Comparison of ENCODE assay signal across 34 cellular contexts in the genomic region with DNA sequence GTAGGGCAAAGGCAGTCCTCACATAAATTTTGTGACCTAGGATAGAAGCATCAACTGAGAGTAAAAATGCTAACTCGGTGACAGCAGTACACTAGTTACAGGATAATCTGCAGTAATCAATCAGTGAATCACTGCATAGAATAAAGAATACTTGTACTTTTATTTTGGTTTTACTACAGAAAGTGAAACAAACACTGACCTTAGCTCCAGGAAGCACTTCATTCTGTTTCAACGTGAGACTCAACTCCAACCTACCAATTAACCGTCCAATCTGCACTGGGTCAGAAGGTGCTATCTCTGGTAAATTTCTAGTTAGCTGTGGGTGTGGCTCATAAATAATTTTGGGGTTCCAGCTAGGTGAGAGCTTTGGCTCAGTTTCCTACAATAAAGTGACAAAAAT. TPM values are rescaled to one million over a fixed set of nuclear protein-coding genes. Genes with fewer than 3 reads are reported as not detected.
"Had no signal": no experiment of that assay in that cellular context is flagged by ENCODE, and none has a peak within 500 bp of the region (broad histone marks: within the 10 kb centered on the region; RNA-seq: fewer than 3 reads in every experiment).

No MANE protein-coding gene starts in this region.

- H3K4me3 ChIP-seq: ascending aorta, cardiac muscle cell had no signal

- H3K4me1 Mint-ChIP-seq: activated B cell treated with CpG ODN at 0.5 μM for 24 hours; activated CD4-positive, alpha-beta memory T cell treated with anti-CD3 and anti-CD28 coated beads, Interleukin-2, amount 10 ng/mL, durations not matched to agents 7 days and 5 days; activated naive CD4-positive, alpha-beta T cell treated with anti-CD3 and anti-CD28 coated beads, Interleukin-2, amount 10 ng/mL, durations not matched to agents 7 days and 5 days; activated naive CD4-positive, alpha-beta T cell treated with anti-CD3 and anti-CD28 coated beads, Interleukin-2, amount 50 U/mL, for 24 hours; brain; central memory CD8-positive, alpha-beta T cell had no signal

- H3K4me3 Mint-ChIP-seq: activated B cell treated with CpG ODN at 0.5 μM for 24 hours; activated CD4-positive, alpha-beta memory T cell treated with anti-CD3 and anti-CD28 coated beads, Interleukin-2, amount 10 ng/mL, durations not matched to agents 7 days and 5 days; activated CD4-positive, alpha-beta T cell treated with anti-CD3 and anti-CD28 coated beads, Interleukin-2, amount 10 ng/mL, durations not matched to agents 7 days and 5 days; activated CD8-positive, alpha-beta T cell treated with anti-CD3 and anti-CD28 coated beads, Interleukin-2, amount 10 ng/mL, durations not matched to agents 7 days and 5 days; activated naive CD4-positive, alpha-beta T cell treated with anti-CD3 and anti-CD28 coated beads, Interleukin-2, amount 10 ng/mL, durations not matched to agents 7 days and 5 days; activated naive CD4-positive, alpha-beta T cell treated with anti-CD3 and anti-CD28 coated beads, Interleukin-2, amount 50 U/mL, for 24 hours; activated naive CD8-positive, alpha-beta T cell; activated T-cell treated with anti-CD3 and anti-CD28 coated beads, Interleukin-2, amount 50 U/mL, for 24 hours; brain; central memory CD8-positive, alpha-beta T cell; T-helper 1 cell treated with Interleukin-12 subunit alpha and Interleukin-12 subunit beta and Interleukin-4 antibody, amounts not matched to agents 30 μg/mL and 1 μg/mL, for 36 hours; T-helper 2 cell treated with Interferon-gamma antibody and Interleukin-4, amounts not matched to agents 5 μg/mL and 100 μg/mL, for 36 hours had no signal

- H3K27me3 ChIP-seq: ascending aorta, cardiac muscle cell had no signal

- H3K27ac Mint-ChIP-seq: activated B cell treated with CpG ODN at 0.5 μM for 24 hours; activated CD4-positive, alpha-beta memory T cell treated with anti-CD3 and anti-CD28 coated beads, Interleukin-2, amount 10 ng/mL, durations not matched to agents 7 days and 5 days; activated CD4-positive, alpha-beta T cell treated with anti-CD3 and anti-CD28 coated beads, Interleukin-2, amount 10 ng/mL, durations not matched to agents 7 days and 5 days; activated CD8-positive, alpha-beta T cell treated with anti-CD3 and anti-CD28 coated beads, Interleukin-2, amount 10 ng/mL, durations not matched to agents 7 days and 5 days; activated naive CD4-positive, alpha-beta T cell treated with anti-CD3 and anti-CD28 coated beads, Interleukin-2, amount 10 ng/mL, durations not matched to agents 7 days and 5 days; activated naive CD4-positive, alpha-beta T cell treated with anti-CD3 and anti-CD28 coated beads, Interleukin-2, amount 50 U/mL, for 24 hours; activated naive CD8-positive, alpha-beta T cell; activated T-cell treated with anti-CD3 and anti-CD28 coated beads, Interleukin-2, amount 50 U/mL, for 24 hours; activated T-helper 2 cell treated with anti-CD3 and anti-CD28 coated beads, Interferon-gamma antibody, Interleukin-2, Interleukin-4, amounts not matched to agents 10 μg/mL and 5 μg/mL and 100 μg/mL, durations not matched to agents 14 hours and 24 hours and 36 hours; brain; T-helper 1 cell treated with Interleukin-12 subunit alpha and Interleukin-12 subunit beta and Interleukin-4 antibody, amounts not matched to agents 30 μg/mL and 1 μg/mL, for 36 hours; T-helper 2 cell treated with Interferon-gamma antibody and Interleukin-4, amounts not matched to agents 5 μg/mL and 100 μg/mL, for 36 hours had no signal

- ATAC-seq: activated CD8-positive, alpha-beta T cell treated with anti-CD3 and anti-CD28 coated beads, Interleukin-2, amount 10 ng/mL, durations not matched to agents 7 days and 5 days had no signal

- H3K9me3 ChIP-seq: ascending aorta had no signal

- FAIRE-seq: bronchial epithelial cell, TTC549 had no signal

- H3K27me3 Mint-ChIP-seq: activated B cell treated with CpG ODN at 0.5 μM for 24 hours; activated CD4-positive, alpha-beta memory T cell treated with anti-CD3 and anti-CD28 coated beads, Interleukin-2, amount 10 ng/mL, durations not matched to agents 7 days and 5 days; activated CD4-positive, alpha-beta T cell treated with anti-CD3 and anti-CD28 coated beads, Interleukin-2, amount 10 ng/mL, durations not matched to agents 7 days and 5 days; activated naive CD4-positive, alpha-beta T cell treated with anti-CD3 and anti-CD28 coated beads, Interleukin-2, amount 10 ng/mL, durations not matched to agents 7 days and 5 days; activated naive CD4-positive, alpha-beta T cell treated with anti-CD3 and anti-CD28 coated beads, Interleukin-2, amount 50 U/mL, for 24 hours; activated naive CD8-positive, alpha-beta T cell; activated T-cell treated with anti-CD3 and anti-CD28 coated beads, Interleukin-2, amount 50 U/mL, for 24 hours; brain; central memory CD8-positive, alpha-beta T cell had no signal

- H3K27ac ChIP-seq: ascending aorta, cardiac muscle cell, VCaP had no signal

- H3K4me1 ChIP-seq: ascending aorta had no signal

- DNase-seq: activated B cell treated with CpG ODN at 0.5 μM for 24 hours; activated CD4-positive, alpha-beta memory T cell treated with anti-CD3 and anti-CD28 coated beads, Interleukin-2, amount 10 ng/mL, durations not matched to agents 7 days and 5 days; activated CD4-positive, alpha-beta T cell treated with anti-CD3 and anti-CD28 coated beads for 48 hours; activated CD4-positive, alpha-beta T cell treated with anti-CD3 and anti-CD28 coated beads, Interleukin-2, amount 10 ng/mL, durations not matched to agents 7 days and 5 days; activated CD4-positive, alpha-beta T cell treated with anti-CD3 and anti-CD28 coated beads, Interleukin-2, amount 50 U/mL, for 48 hours; activated CD4-positive, CD25-positive, alpha-beta regulatory T cell treated with anti-CD3 and anti-CD28 coated beads, Interleukin-2, amount 50 U/mL, for 72 hours; activated CD8-positive, alpha-beta memory T cell treated with anti-CD3 and anti-CD28 coated beads, Interleukin-2, amount 50 U/mL, for 48 hours; activated CD8-positive, alpha-beta T cell treated with anti-CD3 and anti-CD28 coated beads, Interleukin-2, amount 10 ng/mL, durations not matched to agents 7 days and 5 days; activated effector memory CD4-positive, alpha-beta T cell treated with Interleukin-2 at 50 U/mL for 16 hours; activated gamma-delta T cell; activated naive CD4-positive, alpha-beta T cell treated with anti-CD3 and anti-CD28 coated beads, Interleukin-2, amount 10 ng/mL, durations not matched to agents 7 days and 5 days; activated naive CD4-positive, alpha-beta T cell treated with Interleukin-2 at 50 U/mL for 16 hours; activated T-cell treated with anti-CD3 and anti-CD28 coated beads, Interleukin-2, amount 50 U/mL, for 24 hours; activated T-cell treated with anti-CD3 and anti-CD28 coated beads, Interleukin-2, amount 50 U/mL, for 48 hours; amygdala; anterior cingulate cortex; caudate nucleus; cerebellar nuclear complex; SW 1271; T-helper 1 cell; T-helper 2 cell; T-helper 9 cell had no signal

- H3K9me3 Mint-ChIP-seq: activated B cell treated with CpG ODN at 0.5 μM for 24 hours; activated CD4-positive, alpha-beta memory T cell treated with anti-CD3 and anti-CD28 coated beads, Interleukin-2, amount 10 ng/mL, durations not matched to agents 7 days and 5 days; activated CD4-positive, alpha-beta T cell treated with anti-CD3 and anti-CD28 coated beads, Interleukin-2, amount 10 ng/mL, durations not matched to agents 7 days and 5 days; activated naive CD4-positive, alpha-beta T cell treated with anti-CD3 and anti-CD28 coated beads, Interleukin-2, amount 10 ng/mL, durations not matched to agents 7 days and 5 days; activated naive CD4-positive, alpha-beta T cell treated with anti-CD3 and anti-CD28 coated beads, Interleukin-2, amount 50 U/mL, for 24 hours; activated T-cell treated with anti-CD3 and anti-CD28 coated beads, Interleukin-2, amount 50 U/mL, for 24 hours; activated T-helper 2 cell treated with anti-CD3 and anti-CD28 coated beads, Interferon-gamma antibody, Interleukin-2, Interleukin-4, amounts not matched to agents 10 μg/mL and 5 μg/mL and 100 μg/mL, durations not matched to agents 14 hours and 24 hours and 36 hours; central memory CD8-positive, alpha-beta T cell; T-helper 1 cell treated with Interleukin-12 subunit alpha and Interleukin-12 subunit beta and Interleukin-4 antibody, amounts not matched to agents 30 μg/mL and 1 μg/mL, for 36 hours; T-helper 2 cell treated with Interferon-gamma antibody and Interleukin-4, amounts not matched to agents 5 μg/mL and 100 μg/mL, for 36 hours had no signal

RNA-seq across cellular contexts. Expression of a gene that starts 50.6 kb away (rescaled TPM):
- total RNA-seq: ascending aorta had no signal
